ENCODE assay signal across 1 cellular context in the genomic region with DNA sequence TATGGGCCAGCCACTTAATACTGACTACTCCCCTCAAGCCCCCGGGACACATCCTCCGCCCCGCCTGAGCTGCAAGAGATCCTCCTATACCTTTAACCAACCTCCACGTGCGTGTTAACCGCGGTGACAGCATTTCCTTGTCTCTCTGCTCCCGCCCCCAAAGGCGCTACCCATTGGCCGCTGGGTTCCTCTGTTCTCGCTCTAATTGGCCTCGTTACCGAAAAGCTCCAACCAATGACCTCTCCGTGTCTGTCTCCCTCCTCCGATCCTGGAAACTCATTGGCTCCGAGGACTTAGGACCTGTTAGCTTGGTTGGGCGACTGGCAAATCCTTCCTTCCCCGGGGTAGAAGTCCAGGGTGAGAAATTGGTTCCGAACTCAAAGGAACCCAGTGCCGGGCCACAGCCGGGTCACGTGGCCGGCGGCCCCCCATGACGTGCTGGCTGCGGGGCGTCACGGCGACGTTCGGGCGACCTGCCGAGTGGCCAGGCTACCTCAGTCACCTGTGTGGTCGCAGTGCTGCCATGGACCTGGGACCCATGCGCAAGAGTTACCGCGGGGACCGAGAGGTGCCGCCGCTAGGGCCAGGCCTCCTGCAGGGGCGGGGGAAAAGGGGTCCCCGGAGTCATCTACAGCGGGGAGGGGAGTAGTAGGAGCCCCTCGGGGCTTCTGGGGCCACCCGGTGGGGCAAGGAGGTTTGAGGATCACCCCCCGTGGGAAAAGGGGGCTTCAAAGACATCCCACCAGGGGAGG.
A peak's percentile ranks its signal among the peaks of the same experiment; 100 is the strongest.
TF ChIP-seq lines count a peak whose summit lies in the region.

A gene (plus strand): TSS at position 326 of the 752 bp plus-strand sequence. CDS start 105 bp downstream, at position 431.

TF ChIP-seq in HepG2, 621 proteins besides CTCF, POLR2A, EP300 and RAD21 (continued from another document and continues in another):
- TF ChIP-seq, protein P1, sequence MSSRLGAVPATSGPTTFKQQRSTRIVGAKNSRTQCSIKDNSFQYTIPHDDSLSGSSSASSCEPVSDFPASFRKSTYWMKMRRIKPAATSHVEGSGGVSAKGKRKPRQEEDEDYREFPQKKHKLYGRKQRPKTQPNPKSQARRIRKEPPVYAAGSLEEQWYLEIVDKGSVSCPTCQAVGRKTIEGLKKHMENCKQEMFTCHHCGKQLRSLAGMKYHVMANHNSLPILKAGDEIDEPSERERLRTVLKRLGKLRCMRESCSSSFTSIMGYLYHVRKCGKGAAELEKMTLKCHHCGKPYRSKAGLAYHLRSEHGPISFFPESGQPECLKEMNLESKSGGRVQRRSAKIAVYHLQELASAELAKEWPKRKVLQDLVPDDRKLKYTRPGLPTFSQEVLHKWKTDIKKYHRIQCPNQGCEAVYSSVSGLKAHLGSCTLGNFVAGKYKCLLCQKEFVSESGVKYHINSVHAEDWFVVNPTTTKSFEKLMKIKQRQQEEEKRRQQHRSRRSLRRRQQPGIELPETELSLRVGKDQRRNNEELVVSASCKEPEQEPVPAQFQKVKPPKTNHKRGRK (CRISPR knock-in tag; IDR thresholded peaks at IDR 0.05): no peak; the same call in none of the 2 replicates
- no peak for TF ChIP-seq ZNF326 (CRISPR knock-in tag; IDR thresholded peaks at IDR 0.05; ENCODE audit: borderline replicate concordance)
- no peak; the same call in 1 of the 2 replicates for TF ChIP-seq CBX2 (IDR thresholded peaks at IDR 0.05; ENCODE audit: low read depth, low read length)
- TF ChIP-seq CBX2 (CRISPR knock-in tag; IDR thresholded peaks at IDR 0.05; ENCODE audit: low read depth): no peak
- TF ChIP-seq ZNF616 (CRISPR knock-in tag; IDR thresholded peaks at IDR 0.05; ENCODE audit: low read depth): peak; percentile 61; the same call in 1 of the 2 replicates
- TF ChIP-seq RFX3 (CRISPR knock-in tag; IDR thresholded peaks at IDR 0.05): 0 out of 2 replicates have a peak, but pooled peaks have one; percentile 18
- TF ChIP-seq PLRG1 (conservative IDR thresholded peaks at IDR 0.05): no peak
- TF ChIP-seq MBD4 (IDR thresholded peaks at IDR 0.05; ENCODE audit: borderline replicate concordance, low read length): no peak
- no peak for TF ChIP-seq CEBPB (IDR thresholded peaks at IDR 0.05; ENCODE audit: borderline replicate concordance, low read depth, low read length)
- TF ChIP-seq SMARCE1 (IDR thresholded peaks at IDR 0.05; ENCODE audit: borderline replicate concordance): no peak
- TF ChIP-seq POGZ (CRISPR knock-in tag; IDR thresholded peaks at IDR 0.05): peak; percentile 96
- TF ChIP-seq, protein P2, sequence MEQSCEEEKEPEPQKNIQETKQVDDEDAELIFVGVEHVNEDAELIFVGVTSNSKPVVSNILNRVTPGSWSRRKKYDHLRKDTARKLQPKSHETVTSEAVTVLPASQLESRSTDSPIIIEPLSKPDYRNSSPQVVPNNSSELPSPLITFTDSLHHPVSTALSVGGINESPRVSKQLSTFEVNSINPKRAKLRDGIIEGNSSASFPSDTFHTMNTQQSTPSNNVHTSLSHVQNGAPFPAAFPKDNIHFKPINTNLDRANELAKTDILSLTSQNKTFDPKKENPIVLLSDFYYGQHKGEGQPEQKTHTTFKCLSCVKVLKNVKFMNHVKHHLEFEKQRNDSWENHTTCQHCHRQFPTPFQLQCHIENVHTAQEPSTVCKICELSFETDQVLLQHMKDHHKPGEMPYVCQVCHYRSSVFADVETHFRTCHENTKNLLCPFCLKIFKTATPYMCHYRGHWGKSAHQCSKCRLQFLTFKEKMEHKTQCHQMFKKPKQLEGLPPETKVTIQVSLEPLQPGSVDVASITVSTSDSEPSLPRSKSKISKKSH (CRISPR knock-in tag; IDR thresholded peaks at IDR 0.05; ENCODE audit: borderline replicate concordance): peak; percentile 94; the same call in 1 of the 2 replicates
- TF ChIP-seq, protein P3, sequence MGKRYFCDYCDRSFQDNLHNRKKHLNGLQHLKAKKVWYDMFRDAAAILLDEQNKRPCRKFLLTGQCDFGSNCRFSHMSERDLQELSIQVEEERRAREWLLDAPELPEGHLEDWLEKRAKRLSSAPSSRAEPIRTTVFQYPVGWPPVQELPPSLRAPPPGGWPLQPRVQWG (CRISPR knock-in tag; IDR thresholded peaks at IDR 0.05; ENCODE audit: borderline replicate concordance, low read depth): no peak
- TF ChIP-seq RORA (CRISPR knock-in tag; IDR thresholded peaks at IDR 0.05): no peak
- peak; percentile 89 for TF ChIP-seq ZSCAN22 (CRISPR knock-in tag; IDR thresholded peaks at IDR 0.05)
- peak; percentile 43; the same call in 1 of the 2 replicates for TF ChIP-seq FOSL1 (CRISPR knock-in tag; IDR thresholded peaks at IDR 0.05; ENCODE audit: borderline replicate concordance)
- no peak for TF ChIP-seq MAFG (CRISPR knock-in tag; IDR thresholded peaks at IDR 0.05)
- no peak; the same call in 1 of the 2 replicates for TF ChIP-seq ZNF567 (CRISPR knock-in tag; IDR thresholded peaks at IDR 0.05; ENCODE audit: borderline replicate concordance)
- TF ChIP-seq GABPB1 (CRISPR knock-in tag; IDR thresholded peaks at IDR 0.05): peak; percentile 91
- peak; percentile 89 for TF ChIP-seq ISX (CRISPR knock-in tag; conservative IDR thresholded peaks at IDR 0.05)
- TF ChIP-seq HOXA3 (CRISPR knock-in tag; IDR thresholded peaks at IDR 0.05): peak; percentile 95
- peak; percentile 72; the same call in 1 of the 2 replicates for TF ChIP-seq GZF1 (CRISPR knock-in tag; IDR thresholded peaks at IDR 0.05)
- no peak for TF ChIP-seq NFRKB (IDR thresholded peaks at IDR 0.05)
- no peak for TF ChIP-seq NFE2 (CRISPR knock-in tag; IDR thresholded peaks at IDR 0.05)
- peak; percentile 61; the same call in 1 of the 2 replicates for TF ChIP-seq ZNF143 (CRISPR knock-in tag; IDR thresholded peaks at IDR 0.05)
- no peak for TF ChIP-seq IKZF1 (IDR thresholded peaks at IDR 0.05)
- TF ChIP-seq ZFP82 (CRISPR knock-in tag; IDR thresholded peaks at IDR 0.05; ENCODE audit: borderline replicate concordance): peak; percentile 99
- TF ChIP-seq NCOR1 (IDR thresholded peaks at IDR 0.05; ENCODE audit: borderline replicate concordance, low read length): peak; percentile 96
- peak; percentile 91 for TF ChIP-seq ZNF572 (CRISPR knock-in tag; IDR thresholded peaks at IDR 0.05)
- peak; percentile 77; the same call in 1 of the 2 replicates for TF ChIP-seq ZNF768 (CRISPR knock-in tag; IDR thresholded peaks at IDR 0.05)
- TF ChIP-seq RBM22 (optimal IDR thresholded peaks at IDR 0.05; ENCODE audit: low read length): peak; percentile 75
- no peak for TF ChIP-seq KAT2B (IDR thresholded peaks at IDR 0.05; ENCODE audit: borderline replicate concordance, low read depth, low read length)
- peak; percentile 76; the same call in 1 of the 2 replicates for TF ChIP-seq POLR2AphosphoS2 (IDR thresholded peaks at IDR 0.05; ENCODE audit: low read depth, low read length)
- TF ChIP-seq, protein P4, sequence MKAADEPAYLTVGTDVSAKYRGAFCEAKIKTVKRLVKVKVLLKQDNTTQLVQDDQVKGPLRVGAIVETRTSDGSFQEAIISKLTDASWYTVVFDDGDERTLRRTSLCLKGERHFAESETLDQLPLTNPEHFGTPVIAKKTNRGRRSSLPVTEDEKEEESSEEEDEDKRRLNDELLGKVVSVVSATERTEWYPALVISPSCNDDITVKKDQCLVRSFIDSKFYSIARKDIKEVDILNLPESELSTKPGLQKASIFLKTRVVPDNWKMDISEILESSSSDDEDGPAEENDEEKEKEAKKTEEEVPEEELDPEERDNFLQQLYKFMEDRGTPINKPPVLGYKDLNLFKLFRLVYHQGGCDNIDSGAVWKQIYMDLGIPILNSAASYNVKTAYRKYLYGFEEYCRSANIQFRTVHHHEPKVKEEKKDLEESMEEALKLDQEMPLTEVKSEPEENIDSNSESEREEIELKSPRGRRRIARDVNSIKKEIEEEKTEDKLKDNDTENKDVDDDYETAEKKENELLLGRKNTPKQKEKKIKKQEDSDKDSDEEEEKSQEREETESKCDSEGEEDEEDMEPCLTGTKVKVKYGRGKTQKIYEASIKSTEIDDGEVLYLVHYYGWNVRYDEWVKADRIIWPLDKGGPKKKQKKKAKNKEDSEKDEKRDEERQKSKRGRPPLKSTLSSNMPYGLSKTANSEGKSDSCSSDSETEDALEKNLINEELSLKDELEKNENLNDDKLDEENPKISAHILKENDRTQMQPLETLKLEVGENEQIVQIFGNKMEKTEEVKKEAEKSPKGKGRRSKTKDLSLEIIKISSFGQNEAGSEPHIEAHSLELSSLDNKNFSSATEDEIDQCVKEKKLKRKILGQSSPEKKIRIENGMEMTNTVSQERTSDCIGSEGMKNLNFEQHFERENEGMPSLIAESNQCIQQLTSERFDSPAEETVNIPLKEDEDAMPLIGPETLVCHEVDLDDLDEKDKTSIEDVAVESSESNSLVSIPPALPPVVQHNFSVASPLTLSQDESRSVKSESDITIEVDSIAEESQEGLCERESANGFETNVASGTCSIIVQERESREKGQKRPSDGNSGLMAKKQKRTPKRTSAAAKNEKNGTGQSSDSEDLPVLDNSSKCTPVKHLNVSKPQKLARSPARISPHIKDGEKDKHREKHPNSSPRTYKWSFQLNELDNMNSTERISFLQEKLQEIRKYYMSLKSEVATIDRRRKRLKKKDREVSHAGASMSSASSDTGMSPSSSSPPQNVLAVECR (CRISPR knock-in tag; IDR thresholded peaks at IDR 0.05; ENCODE audit: borderline replicate concordance): peak; percentile 97
- TF ChIP-seq SOX5 (CRISPR knock-in tag; IDR thresholded peaks at IDR 0.05; ENCODE audit: borderline replicate concordance): peak; percentile 53; the same call in 1 of the 2 replicates
- TF ChIP-seq, protein P5, sequence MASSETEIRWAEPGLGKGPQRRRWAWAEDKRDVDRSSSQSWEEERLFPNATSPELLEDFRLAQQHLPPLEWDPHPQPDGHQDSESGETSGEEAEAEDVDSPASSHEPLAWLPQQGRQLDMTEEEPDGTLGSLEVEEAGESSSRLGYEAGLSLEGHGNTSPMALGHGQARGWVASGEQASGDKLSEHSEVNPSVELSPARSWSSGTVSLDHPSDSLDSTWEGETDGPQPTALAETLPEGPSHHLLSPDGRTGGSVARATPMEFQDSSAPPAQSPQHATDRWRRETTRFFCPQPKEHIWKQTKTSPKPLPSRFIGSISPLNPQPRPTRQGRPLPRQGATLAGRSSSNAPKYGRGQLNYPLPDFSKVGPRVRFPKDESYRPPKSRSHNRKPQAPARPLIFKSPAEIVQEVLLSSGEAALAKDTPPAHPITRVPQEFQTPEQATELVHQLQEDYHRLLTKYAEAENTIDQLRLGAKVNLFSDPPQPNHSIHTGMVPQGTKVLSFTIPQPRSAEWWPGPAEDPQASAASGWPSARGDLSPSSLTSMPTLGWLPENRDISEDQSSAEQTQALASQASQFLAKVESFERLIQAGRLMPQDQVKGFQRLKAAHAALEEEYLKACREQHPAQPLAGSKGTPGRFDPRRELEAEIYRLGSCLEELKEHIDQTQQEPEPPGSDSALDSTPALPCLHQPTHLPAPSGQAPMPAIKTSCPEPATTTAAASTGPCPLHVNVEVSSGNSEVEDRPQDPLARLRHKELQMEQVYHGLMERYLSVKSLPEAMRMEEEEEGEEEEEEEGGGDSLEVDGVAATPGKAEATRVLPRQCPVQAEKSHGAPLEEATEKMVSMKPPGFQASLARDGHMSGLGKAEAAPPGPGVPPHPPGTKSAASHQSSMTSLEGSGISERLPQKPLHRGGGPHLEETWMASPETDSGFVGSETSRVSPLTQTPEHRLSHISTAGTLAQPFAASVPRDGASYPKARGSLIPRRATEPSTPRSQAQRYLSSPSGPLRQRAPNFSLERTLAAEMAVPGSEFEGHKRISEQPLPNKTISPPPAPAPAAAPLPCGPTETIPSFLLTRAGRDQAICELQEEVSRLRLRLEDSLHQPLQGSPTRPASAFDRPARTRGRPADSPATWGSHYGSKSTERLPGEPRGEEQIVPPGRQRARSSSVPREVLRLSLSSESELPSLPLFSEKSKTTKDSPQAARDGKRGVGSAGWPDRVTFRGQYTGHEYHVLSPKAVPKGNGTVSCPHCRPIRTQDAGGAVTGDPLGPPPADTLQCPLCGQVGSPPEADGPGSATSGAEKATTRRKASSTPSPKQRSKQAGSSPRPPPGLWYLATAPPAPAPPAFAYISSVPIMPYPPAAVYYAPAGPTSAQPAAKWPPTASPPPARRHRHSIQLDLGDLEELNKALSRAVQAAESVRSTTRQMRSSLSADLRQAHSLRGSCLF (CRISPR knock-in tag; IDR thresholded peaks at IDR 0.05; ENCODE audit: borderline replicate concordance): peak; percentile 93
- TF ChIP-seq RBFOX2 (IDR thresholded peaks at IDR 0.05; ENCODE audit: low read depth, low read length): peak; percentile 98
- TF ChIP-seq RFXAP (CRISPR knock-in tag; IDR thresholded peaks at IDR 0.05; ENCODE audit: borderline replicate concordance): peak; percentile 98
- TF ChIP-seq, protein P6, sequence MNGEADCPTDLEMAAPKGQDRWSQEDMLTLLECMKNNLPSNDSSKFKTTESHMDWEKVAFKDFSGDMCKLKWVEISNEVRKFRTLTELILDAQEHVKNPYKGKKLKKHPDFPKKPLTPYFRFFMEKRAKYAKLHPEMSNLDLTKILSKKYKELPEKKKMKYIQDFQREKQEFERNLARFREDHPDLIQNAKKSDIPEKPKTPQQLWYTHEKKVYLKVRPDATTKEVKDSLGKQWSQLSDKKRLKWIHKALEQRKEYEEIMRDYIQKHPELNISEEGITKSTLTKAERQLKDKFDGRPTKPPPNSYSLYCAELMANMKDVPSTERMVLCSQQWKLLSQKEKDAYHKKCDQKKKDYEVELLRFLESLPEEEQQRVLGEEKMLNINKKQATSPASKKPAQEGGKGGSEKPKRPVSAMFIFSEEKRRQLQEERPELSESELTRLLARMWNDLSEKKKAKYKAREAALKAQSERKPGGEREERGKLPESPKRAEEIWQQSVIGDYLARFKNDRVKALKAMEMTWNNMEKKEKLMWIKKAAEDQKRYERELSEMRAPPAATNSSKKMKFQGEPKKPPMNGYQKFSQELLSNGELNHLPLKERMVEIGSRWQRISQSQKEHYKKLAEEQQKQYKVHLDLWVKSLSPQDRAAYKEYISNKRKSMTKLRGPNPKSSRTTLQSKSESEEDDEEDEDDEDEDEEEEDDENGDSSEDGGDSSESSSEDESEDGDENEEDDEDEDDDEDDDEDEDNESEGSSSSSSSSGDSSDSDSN (CRISPR knock-in tag; IDR thresholded peaks at IDR 0.05): peak; percentile 90
- peak; percentile 99 for TF ChIP-seq MXI1 (IDR thresholded peaks at IDR 0.05; ENCODE audit: borderline replicate concordance, low read depth, low read length)
- peak; percentile 31; the same call in 1 of the 2 replicates for TF ChIP-seq ZBTB7A (CRISPR knock-in tag; IDR thresholded peaks at IDR 0.05)
- TF ChIP-seq HDAC1 (CRISPR knock-in tag; IDR thresholded peaks at IDR 0.05): peak; percentile 99
- no peak for TF ChIP-seq U2AF2 (IDR thresholded peaks at IDR 0.05; ENCODE audit: low read depth, low read length)
- peak; percentile 76; the same call in 1 of the 2 replicates for TF ChIP-seq SALL2 (CRISPR knock-in tag; IDR thresholded peaks at IDR 0.05)
- TF ChIP-seq, protein P7, sequence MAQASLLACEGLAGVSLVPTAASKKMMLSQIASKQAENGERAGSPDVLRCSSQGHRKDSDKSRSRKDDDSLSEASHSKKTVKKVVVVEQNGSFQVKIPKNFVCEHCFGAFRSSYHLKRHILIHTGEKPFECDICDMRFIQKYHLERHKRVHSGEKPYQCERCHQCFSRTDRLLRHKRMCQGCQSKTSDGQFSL (CRISPR knock-in tag; IDR thresholded peaks at IDR 0.05): peak; percentile 73
- peak; percentile 67; the same call in 1 of the 2 replicates for TF ChIP-seq ZNF263 (CRISPR knock-in tag; IDR thresholded peaks at IDR 0.05)
